18 cellular contexts compared by ENCODE assay signal in the genomic region with DNA sequence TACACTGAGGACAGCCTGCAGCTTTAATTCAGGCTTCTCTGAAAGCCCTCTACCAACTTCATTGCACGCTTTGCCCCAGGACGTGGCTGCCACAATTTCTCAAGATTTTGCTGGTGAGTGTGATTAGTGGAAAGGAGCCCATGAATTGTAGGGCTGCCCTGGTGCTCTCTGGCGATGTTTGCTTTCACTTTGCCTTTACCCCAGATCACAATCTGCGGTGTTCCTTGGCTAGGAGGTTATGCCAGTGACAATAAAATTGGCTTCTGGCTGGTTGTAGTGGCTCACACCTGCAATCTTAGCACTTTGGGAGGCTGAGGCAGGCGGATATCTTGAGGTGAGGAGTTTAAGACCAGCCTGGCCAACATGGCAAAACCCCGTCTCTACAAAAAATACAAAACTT.
A peak's percentile ranks its signal among the peaks of the same experiment; 100 is the strongest.
DNase-seq lines count a peak whose midpoint lies in the region; ATAC-seq and TF ChIP-seq lines count a peak whose summit lies in the region.
"Had no signal": no experiment of that assay in that cellular context is flagged by ENCODE, and none has a peak within 500 bp of the region (broad histone marks: within the 10 kb centered on the region; RNA-seq: fewer than 3 reads in every experiment).

No MANE protein-coding gene starts in this region.

- H3K79me2 ChIP-seq in OCI-LY1 (ENCODE audit: insufficient read depth, low read length): no peaks in the 10 kb centered on the region

- H3K9me3 Mint-ChIP-seq in immature natural killer cell: peaks cover 9 to 18% (median 15%) of the 10 kb centered on the region in 6 donors
- peaks cover 23% of the 10 kb centered on the region for H3K9me3 Mint-ChIP-seq in activated CD4-positive, alpha-beta memory T cell treated with anti-CD3 and anti-CD28 coated beads for 36 hours
- H3K9me3 Mint-ChIP-seq in activated naive CD4-positive, alpha-beta T cell treated with anti-CD3 and anti-CD28 coated beads, Interleukin-2, amount 50 U/mL, for 72 hours: peaks cover 16% of the 10 kb centered on the region in 2 donors

- no peak overlapping the region for H2BK120ac ChIP-seq in neuronal stem cell (ENCODE audit: low read depth, low read length)

- no peak overlapping the region for H3K18ac ChIP-seq in neuronal stem cell (ENCODE audit: low read length)

- no peak overlapping the region for H3K27ac Mint-ChIP-seq in immature natural killer cell
- no peak overlapping the region for H3K27ac Mint-ChIP-seq in activated CD4-positive, alpha-beta memory T cell treated with anti-CD3 and anti-CD28 coated beads for 36 hours
- H3K27ac Mint-ChIP-seq in activated naive CD4-positive, alpha-beta T cell treated with anti-CD3 and anti-CD28 coated beads, Interleukin-2, amount 50 U/mL, for 72 hours: no peak overlapping the region
- H3K27ac Mint-ChIP-seq: CD8-positive, alpha-beta memory T cell; IgD-negative memory B cell had no signal

- no peak overlapping the region for H2AK5ac ChIP-seq in neuronal stem cell (ENCODE audit: low read depth, low read length)

- no peak overlapping the region for H2AFZ ChIP-seq in OCI-LY1 (ENCODE audit: low read length)
- H2AFZ ChIP-seq in neuronal stem cell (ENCODE audit: low read length): no peak overlapping the region
- H2AFZ ChIP-seq: PC-9 had no signal

- H4K20me1 ChIP-seq in OCI-LY1 (ENCODE audit: insufficient read depth, low read length): no peaks in the 10 kb centered on the region
- H4K20me1 ChIP-seq: BLaER1 treated with 17β-estradiol and CSF1 and Interleukin-3, amounts not matched to agents 10 nM and 100 nM had no signal

- no peak overlapping the region for H2BK12ac ChIP-seq in neuronal stem cell (ENCODE audit: low read length)

- peaks cover 0 to 9% (median 7%) of the 10 kb centered on the region in 3 donors for H3K27me3 Mint-ChIP-seq in immature natural killer cell (ENCODE audit: low read depth in 3 of 3)
- H3K27me3 Mint-ChIP-seq in activated CD4-positive, alpha-beta memory T cell treated with anti-CD3 and anti-CD28 coated beads for 36 hours: no peaks in the 10 kb centered on the region
- H3K27me3 Mint-ChIP-seq: CD8-positive, alpha-beta memory T cell; IgD-negative memory B cell had no signal

- H3K36me3 ChIP-seq in OCI-LY1 (ENCODE audit: insufficient read depth, low read length) (no peaks in the 10 kb centered on the region; the same call in 1 of the 2 replicates), neuronal stem cell (replicated peaks in 1 of 2; ENCODE audit: control insufficient read depth in 2 of 2, insufficient read depth in 2 of 2, low read length in 2 of 2) (no peaks in the 10 kb centered on the region)
- H3K36me3 ChIP-seq: BLaER1 treated with 17β-estradiol and CSF1 and Interleukin-3, amounts not matched to agents 10 nM and 100 nM; SJCRH30 had no signal

- no peak overlapping the region for H3K23ac ChIP-seq in neuronal stem cell (ENCODE audit: low read depth, low read length, poor library complexity)

- H3K4me1 ChIP-seq in OCI-LY1 (ENCODE audit: insufficient read depth, low read length, severe bottlenecking): peaks cover 26% of the 10 kb centered on the region
- H3K4me1 ChIP-seq in neuronal stem cell (ENCODE audit: control insufficient read depth in 2 of 2, insufficient read depth in 1 of 2, low read depth in 1 of 2, low read length in 2 of 2): peaks cover 3 to 4% of the 10 kb centered on the region in 2 donors

- no peak overlapping the region for H4K8ac ChIP-seq in neuronal stem cell (ENCODE audit: low read depth, low read length)

- POLR2A ChIA-PET in activated CD4-positive, alpha-beta memory T cell treated with anti-CD3 and anti-CD28 coated beads for 36 hours (lab: Charles Lee): no interaction called here

- H3K4me3 ChIP-seq in OCI-LY1 (ENCODE audit: low read depth, low read length, poor library complexity, severe bottlenecking) (no peak overlapping the region), neuronal stem cell (ENCODE audit: low read length in 2 of 2) (no peak overlapping the region)
- H3K4me3 ChIP-seq: BLaER1 treated with 17β-estradiol and CSF1 and Interleukin-3, amounts not matched to agents 10 nM and 100 nM; PC-9; SJCRH30 had no signal

- H3K36me3 Mint-ChIP-seq in immature natural killer cell: peaks cover 3 to 20% (median 18%) of the 10 kb centered on the region in 3 donors
- H3K36me3 Mint-ChIP-seq in activated CD4-positive, alpha-beta memory T cell treated with anti-CD3 and anti-CD28 coated beads for 36 hours: peaks cover 20% of the 10 kb centered on the region
- peaks cover 7 to 24% of the 10 kb centered on the region in 2 donors for H3K36me3 Mint-ChIP-seq in activated naive CD4-positive, alpha-beta T cell treated with anti-CD3 and anti-CD28 coated beads, Interleukin-2, amount 50 U/mL, for 72 hours

- H3F3A ChIP-seq in OCI-LY1 (ENCODE audit: insufficient read depth, low read length): no peaks in the 10 kb centered on the region

- ATAC-seq in activated naive CD4-positive, alpha-beta T cell treated with anti-CD3 and anti-CD28 coated beads, Interleukin-2, amount 50 U/mL, for 72 hours: no peak
- no peak for ATAC-seq in HG03460 (IDR thresholded peaks at IDR 0.05; ENCODE audit: unreplicated experiment)
- no peak for ATAC-seq in HG03457 (IDR thresholded peaks at IDR 0.05; ENCODE audit: unreplicated experiment)

- H3K27ac ChIP-seq in OCI-LY1 (ENCODE audit: low read depth, low read length, poor library complexity, severe bottlenecking) (no peak overlapping the region), neuronal stem cell (replicated peaks; ENCODE audit: low read length) (no peak overlapping the region)
- H3K27ac ChIP-seq: BLaER1 treated with 17β-estradiol and CSF1 and Interleukin-3, amounts not matched to agents 10 nM and 100 nM; PC-9; SJCRH30 had no signal

- intact Hi-C loops in activated CD4-positive, alpha-beta memory T cell treated with anti-CD3 and anti-CD28 coated beads for 36 hours (cut with micrococcal nuclease): no loop called here

- CTCF ChIA-PET in activated CD4-positive, alpha-beta memory T cell treated with anti-CD3 and anti-CD28 coated beads for 36 hours (lab: Charles Lee): no interaction called here

- H3K4me2 ChIP-seq in OCI-LY1 (ENCODE audit: low read length): no peak overlapping the region
- no peak overlapping the region for H3K4me2 ChIP-seq in neuronal stem cell (ENCODE audit: insufficient read depth, low read length, poor library complexity, severe bottlenecking)
- H3K4me2 ChIP-seq: BLaER1 treated with 17β-estradiol and CSF1 and Interleukin-3, amounts not matched to agents 10 nM and 100 nM; PC-9 had no signal

- no peaks in the 10 kb centered on the region for H3K79me1 ChIP-seq in neuronal stem cell (ENCODE audit: low read depth, low read length)

- peak overlapping the region; percentile 18 for H2BK15ac ChIP-seq in neuronal stem cell (ENCODE audit: low read length)

- H3K9ac ChIP-seq in OCI-LY1 (ENCODE audit: low read length) (peak overlapping the region; percentile 29; the same call in 1 of the 2 replicates), neuronal stem cell (ENCODE audit: low read depth, low read length, poor library complexity) (no peak overlapping the region)
- H3K9ac ChIP-seq: BLaER1 treated with 17β-estradiol and CSF1 and Interleukin-3, amounts not matched to agents 10 nM and 100 nM had no signal

- no peaks in the 10 kb centered on the region for H3K9me3 ChIP-seq in OCI-LY1 (ENCODE audit: low read length)
- H3K9me3 ChIP-seq in neuronal stem cell (replicated peaks in 1 of 2; ENCODE audit: control insufficient read depth in 2 of 2, insufficient read depth in 1 of 2, low read depth in 1 of 2, low read length in 2 of 2): no peaks in the 10 kb centered on the region
- H3K9me3 ChIP-seq: SJCRH30 had no signal

- DNase-seq in immature natural killer cell (peak; percentile 9 to 14 (median 12)), neuronal stem cell (ENCODE audit: low spot score) (no peak)
- DNase-seq in activated CD4-positive, alpha-beta memory T cell treated with anti-CD3 and anti-CD28 coated beads for 36 hours: no peak
- no peak for DNase-seq in activated naive CD4-positive, alpha-beta T cell treated with anti-CD3 and anti-CD28 coated beads, Interleukin-2, amount 50 U/mL, for 72 hours (ENCODE audit: low spot score in 2 of 2)
- DNase-seq: CD8-positive, alpha-beta memory T cell; Karpas-422; NCI-H1417 treated with DMSO at 0.1 percent for 48 hours; NCI-H187 treated with DMSO at 0.1 percent for 48 hours; NCI-H226; NCI-H524; NCI-H82; PC-9; SJCRH30 had no signal

- H3K4ac ChIP-seq in neuronal stem cell (ENCODE audit: low read length): no peak overlapping the region

- peaks cover 6 to 7% of the 10 kb centered on the region in 2 donors for H3K4me1 Mint-ChIP-seq in immature natural killer cell
- no peaks in the 10 kb centered on the region for H3K4me1 Mint-ChIP-seq in activated CD4-positive, alpha-beta memory T cell treated with anti-CD3 and anti-CD28 coated beads for 36 hours (ENCODE audit: low read depth)
- H3K4me1 Mint-ChIP-seq: CD8-positive, alpha-beta memory T cell had no signal

- no peak for TF ChIP-seq CTCF in OCI-LY1 (IDR thresholded peaks at IDR 0.05; ENCODE audit: low read length)

- H3K27me3 ChIP-seq in OCI-LY1 (ENCODE audit: insufficient read depth, low read length): no peaks in the 10 kb centered on the region
- no peaks in the 10 kb centered on the region for H3K27me3 ChIP-seq in neuronal stem cell (ENCODE audit: control insufficient read depth in 3 of 3, insufficient read depth in 3 of 3, low read depth in 1 of 3, low read length in 3 of 3)
- H3K27me3 ChIP-seq: BLaER1 treated with 17β-estradiol and CSF1 and Interleukin-3, amounts not matched to agents 10 nM and 100 nM; SJCRH30 had no signal

- no peak overlapping the region for H2BK5ac ChIP-seq in neuronal stem cell (ENCODE audit: low read length)

- H3K4me3 Mint-ChIP-seq in immature natural killer cell: peak overlapping the region in 4 of 5 donors; percentile 0 to 40 (median 37)
- H3K4me3 Mint-ChIP-seq in activated CD4-positive, alpha-beta memory T cell treated with anti-CD3 and anti-CD28 coated beads for 36 hours: no peak overlapping the region
- H3K4me3 Mint-ChIP-seq: CD8-positive, alpha-beta memory T cell; IgD-negative memory B cell had no signal

- no peak overlapping the region for H3K14ac ChIP-seq in neuronal stem cell (ENCODE audit: low read length)

- WGBS in neuronal stem cell (ENCODE audit: extremely low coverage in 2 of 2, insufficient read length in 2 of 2, insufficient replicate concordance in 1 of 2), 2 donors: no CpG with 5 or more reads among the region's 6 CpGs

- H3K9me2 ChIP-seq in OCI-LY1 (ENCODE audit: low read depth, low read length): no peaks in the 10 kb centered on the region

- no peak overlapping the region for H4K91ac ChIP-seq in neuronal stem cell (ENCODE audit: low read depth, low read length, poor library complexity)

Comparison
In these comparisons a context has a peak if more than half of its experiments do, and no peak if none do; other contexts are left out.
1. DNase-seq: peak in immature natural killer cell (3 of 3); none in neuronal stem cell (single experiment), activated CD4-positive, alpha-beta memory T cell treated with anti-CD3 and anti-CD28 coated beads for 36 hours (single experiment) and activated naive CD4-positive, alpha-beta T cell treated with anti-CD3 and anti-CD28 coated beads, Interleukin-2, amount 50 U/mL, for 72 hours (0 of 2).